Comparison of ENCODE assay signal across 10 cellular contexts in genomic region chr12:122116707-122117535, GRCh38. TPM values are rescaled to one million over a fixed set of nuclear protein-coding genes. Genes with fewer than 3 reads are reported as not detected.
DNase-seq lines count a peak whose midpoint lies in the region; ATAC-seq lines count a peak whose summit lies in the region.
"Had no signal": no experiment of that assay in that cellular context is flagged by ENCODE, and none has a peak within 500 bp of the region (broad histone marks: within the 10 kb centered on the region; RNA-seq: fewer than 3 reads in every experiment).

No MANE protein-coding gene starts in this region.

- H3K27me3 ChIP-seq in skeletal muscle tissue (ENCODE audit: control insufficient read depth in 3 of 3, insufficient read depth in 3 of 3, low read length in 3 of 3): no peaks in the 10 kb centered on the region

- H3K4me3 ChIP-seq in skeletal muscle tissue (ENCODE audit: low read length in 3 of 3): no peak overlapping the region

- DNase-seq in NCI-H1092 (lab: John Stamatoyannopoulos, UW) (peak; percentile 28), hypothalamus (lab: John Stamatoyannopoulos, UW) (peak in 46 of 51 donors; percentile 17 to 94 (median 77)), DMS53 (lab: John Stamatoyannopoulos, UW) (no peak), NCI-H2227 (lab: John Stamatoyannopoulos, UW; ENCODE audit: unreplicated experiment) (no peak), NCI-H82 treated with DMSO at 0.1 percent for 48 hours (lab: John Stamatoyannopoulos, UW; ENCODE audit: unreplicated experiment) (no peak)
- DNase-seq: activated CD4-positive, alpha-beta T cell treated with anti-CD3 and anti-CD28 coated beads, Interleukin-2, amount 50 U/mL, for 4 hours had no signal

- H3K4me1 ChIP-seq in skeletal muscle tissue (ENCODE audit: control insufficient read depth in 3 of 3, insufficient read depth in 3 of 3, low read length in 3 of 3): peaks cover 10 to 40% (median 34%) of the 10 kb centered on the region in 3 donors

- no peaks in the 10 kb centered on the region for H3K9me3 ChIP-seq in skeletal muscle tissue (ENCODE audit: control insufficient read depth in 3 of 3, low read length in 3 of 3)

- peaks cover 0 to 6% (median 0%) of the 10 kb centered on the region in 3 donors for H3K36me3 ChIP-seq in skeletal muscle tissue (ENCODE audit: control insufficient read depth in 3 of 3, insufficient read depth in 3 of 3, low read length in 3 of 3)

- no peak for ATAC-seq in HG02571 (IDR thresholded peaks at IDR 0.05; ENCODE audit: unreplicated experiment)

- H3K27ac ChIP-seq in angular gyrus (ENCODE audit: low read depth, low read length) (peak overlapping the region; percentile 94), skeletal muscle tissue (ENCODE audit: low read depth, low read length) (peak overlapping the region; percentile 23)

- peak overlapping the region in 2 of 3 donors; percentile 32 to 54 for H3K9ac ChIP-seq in skeletal muscle tissue (ENCODE audit: low read depth in 1 of 3, low read length in 3 of 3)

RNA-seq across cellular contexts. Expression of gene MLXIP, which starts 38.4 kb away (rescaled TPM):
- total RNA-seq in skeletal muscle tissue: 10.4 TPM

RNA-seq across cellular contexts. Expression of gene IL31, which starts 57.1 kb away (rescaled TPM):
- not detected for total RNA-seq in skeletal muscle tissue
- total RNA-seq: OCI-LY7 had no signal

Comparison
In these comparisons a context has a peak if more than half of its experiments do, and no peak if none do; other contexts are left out.
1. DNase-seq: peak in NCI-H1092 (single experiment) and hypothalamus (46 of 51); none in DMS53 (single experiment), NCI-H2227 (single experiment) and NCI-H82 treated with DMSO at 0.1 percent for 48 hours (single experiment).